Comparison of ENCODE assay signal across 21 cellular contexts in genomic region chr7:55084307-55084706, GRCh38.
A peak's percentile ranks its signal among the peaks of the same experiment; 100 is the strongest.
DNase-seq lines count a peak whose midpoint lies in the region; ATAC-seq and TF ChIP-seq lines count a peak whose summit lies in the region.
"Had no signal": no experiment of that assay in that cellular context is flagged by ENCODE, and none has a peak within 500 bp of the region (broad histone marks: within the 10 kb centered on the region; RNA-seq: fewer than 3 reads in every experiment).

No MANE protein-coding gene starts in this region.

- no peak overlapping the region for H3K23ac ChIP-seq in mesendoderm (ENCODE audit: low read length)

- H3K9me2 ChIP-seq in HCT116 (ENCODE audit: insufficient read depth): no peaks in the 10 kb centered on the region

- peaks cover 78% of the 10 kb centered on the region for H3K79me2 ChIP-seq in HCT116 (ENCODE audit: insufficient read depth, low read length)
- H3K79me2 ChIP-seq in osteoblast (ENCODE audit: insufficient read depth, low read length): peaks cover 82% of the 10 kb centered on the region
- H3K79me2 ChIP-seq in mesendoderm (ENCODE audit: control insufficient read depth, insufficient read depth, low read length): no peaks in the 10 kb centered on the region

- H4K20me1 ChIP-seq in HCT116 (ENCODE audit: insufficient read depth) (no peaks in the 10 kb centered on the region), osteoblast (ENCODE audit: insufficient read depth, low read length) (no peaks in the 10 kb centered on the region)

- H3K9ac ChIP-seq in HCT116 (ENCODE audit: low read length): no peak overlapping the region
- no peak overlapping the region for H3K9ac ChIP-seq in mesendoderm (ENCODE audit: low read length)
- H3K9ac ChIP-seq: BLaER1 treated with 17β-estradiol and CSF1 and Interleukin-3, amounts not matched to agents 10 nM and 100 nM had no signal

- H3K27me3 ChIP-seq in HCT116 (ENCODE audit: insufficient read depth, low read length) (no peaks in the 10 kb centered on the region), Panc1 (ENCODE audit: control insufficient read depth, insufficient read depth, low read length) (no peaks in the 10 kb centered on the region), osteoblast (ENCODE audit: insufficient read depth, low read length) (no peaks in the 10 kb centered on the region), mesendoderm (ENCODE audit: insufficient read depth, low read length, poor library complexity) (no peaks in the 10 kb centered on the region)

- POLR2A ChIA-PET in HCT116 (lab: Charles Lee): no interaction called here
- POLR2A ChIA-PET in Panc1 (lab: Charles Lee): interaction anchor here (0.6 kb wide), 1 partner anchor 58 kb away, joined by 3 read pairs; no protein-coding TSS in a partner anchor

- CTCF ChIA-PET in HCT116 (lab: Charles Lee) (no interaction called here), Panc1 (lab: Charles Lee) (no interaction called here)

- RAD21 ChIA-PET in HCT116 (lab: Charles Lee; ENCODE audit: low non-redundant PET in 1 of 2, low total read pairs in 2 of 2, uncharacterized antibody in 2 of 2, unreplicated experiment in 2 of 2): no interaction called here

- TF ChIP-seq POLR2A in HCT116 (IDR thresholded peaks at IDR 0.05; ENCODE audit: borderline replicate concordance, extremely low read depth, insufficient read depth, insufficient read length): no peak

- no peak overlapping the region for H3K4me2 ChIP-seq in HCT116 (ENCODE audit: low read length)
- no peak overlapping the region for H3K4me2 ChIP-seq in osteoblast (ENCODE audit: insufficient read depth, low read length)
- no peak overlapping the region for H3K4me2 ChIP-seq in mesendoderm (ENCODE audit: low read length)
- H3K4me2 ChIP-seq: GM23338 had no signal

- no peak overlapping the region for H3K4ac ChIP-seq in mesendoderm (ENCODE audit: low read depth, low read length)

- no peak overlapping the region for H3K27ac ChIP-seq in HCT116 (ENCODE audit: low read depth, low read length)
- H3K27ac ChIP-seq in Panc1 (ENCODE audit: low read length): peak overlapping the region; percentile 5
- peak overlapping the region; percentile 47 for H3K27ac ChIP-seq in epithelial cell of prostate
- H3K27ac ChIP-seq in osteoblast (ENCODE audit: low read depth, low read length): peak overlapping the region; percentile 80
- no peak overlapping the region for H3K27ac ChIP-seq in mesendoderm (ENCODE audit: low read depth, low read length)
- H3K27ac ChIP-seq: BLaER1 treated with 17β-estradiol and CSF1 and Interleukin-3, amounts not matched to agents 10 nM and 100 nM had no signal

- no peak overlapping the region for H2BK15ac ChIP-seq in mesendoderm (replicated peaks; ENCODE audit: low read depth)

- in situ Hi-C loops in Panc1 (cut with HindIII; ENCODE audit: low pct_unique_long_range_greater_than_20kb, low sequenced_read_pairs): no loop called here

- intact Hi-C loops in HCT116 (cut with micrococcal nuclease): no loop called here
- intact Hi-C loops in Panc1 (cut with micrococcal nuclease; ENCODE audit: unreplicated experiment): no loop called here

- no peak for DNase-seq in HCT116 (ENCODE audit: low read depth, low spot score)
- DNase-seq in Panc1 (ENCODE audit: low read depth, low spot score): no peak
- no peak for DNase-seq in epithelial cell of prostate (ENCODE audit: low read depth, low spot score)
- DNase-seq in osteoblast (ENCODE audit: insufficient read length, low spot score, missing footprints): no peak
- DNase-seq in mesendoderm: no peak
- no peak for DNase-seq in NCI-H2029 (lab: John Stamatoyannopoulos, UW)
- DNase-seq: AML-193; CD4-positive, alpha-beta T cell; H9; NCI-H1092; NCI-H1436; NCI-H187; NCI-H2107; NCI-H524; NCI-H82; NK-92 treated with Interleukin-12 subunit alpha and Interleukin-12 subunit beta, amount 100 ng/mL, for 24 hours; PC-3; SIG-M5 had no signal

- TSS peak; percentile 15 for BruUV-seq in HCT116 (replicated peaks; lab: Mats Ljungman, UMichigan)
- no TSS peak for BruUV-seq in Panc1 (replicated peaks; lab: Mats Ljungman, UMichigan)

- no peaks in the 10 kb centered on the region for H3K79me1 ChIP-seq in mesendoderm (ENCODE audit: low read length)

- H4K8ac ChIP-seq in mesendoderm (ENCODE audit: low read depth, low read length): no peak overlapping the region

- H2AK5ac ChIP-seq in mesendoderm (ENCODE audit: low read length): no peak overlapping the region

- H3K4me1 ChIP-seq in HCT116 (ENCODE audit: control insufficient read depth in 1 of 2, insufficient read depth in 2 of 2, low read length in 2 of 2) (peaks cover 55 to 92% of the 10 kb centered on the region in 2 experiments), Panc1 (ENCODE audit: control insufficient read depth, insufficient read depth, low read length) (peaks cover 88% of the 10 kb centered on the region), osteoblast (ENCODE audit: insufficient read depth, low read length) (peaks cover 57% of the 10 kb centered on the region), mesendoderm (ENCODE audit: control insufficient read depth, low read depth, low read length) (no peaks in the 10 kb centered on the region)

- no peak overlapping the region for H4K5ac ChIP-seq in mesendoderm (ENCODE audit: low read length)

- no peak overlapping the region for H3K18ac ChIP-seq in mesendoderm (ENCODE audit: low read length)

- ATAC-seq in HCT116 (no peak), Panc1 (no peak), HG02588 (IDR thresholded peaks at IDR 0.05; ENCODE audit: unreplicated experiment) (no peak)
- ATAC-seq: GM23338, PC-3 had no signal

- H3K36me3 ChIP-seq in HCT116 (ENCODE audit: control insufficient read depth in 1 of 2, insufficient read depth in 2 of 2, low read length in 2 of 2): no peaks in the 10 kb centered on the region
- no peaks in the 10 kb centered on the region for H3K36me3 ChIP-seq in Panc1 (ENCODE audit: control insufficient read depth, insufficient read depth, low read length)
- peaks cover 8% of the 10 kb centered on the region for H3K36me3 ChIP-seq in osteoblast (ENCODE audit: insufficient read depth, low read length)
- no peaks in the 10 kb centered on the region for H3K36me3 ChIP-seq in mesendoderm (ENCODE audit: control insufficient read depth, insufficient read depth, low read length)
- H3K36me3 ChIP-seq: BLaER1 treated with 17β-estradiol and CSF1 and Interleukin-3, amounts not matched to agents 10 nM and 100 nM had no signal

- no CpG with 5 or more reads among the region's 2 CpGs for WGBS in mesendoderm (ENCODE audit: extremely low coverage, insufficient coverage, low lambda C conversion rate)

- no peak overlapping the region for H2BK5ac ChIP-seq in mesendoderm (ENCODE audit: low read length)

- H2BK120ac ChIP-seq in mesendoderm (ENCODE audit: low read depth, low read length): no peak overlapping the region

- H3K9me3 ChIP-seq in HCT116 (ENCODE audit: control insufficient read depth in 1 of 2, insufficient read depth in 1 of 2, low read depth in 1 of 2, low read length in 2 of 2) (no peaks in the 10 kb centered on the region), Panc1 (ENCODE audit: control insufficient read depth, insufficient read depth, low read depth, low read length) (no peaks in the 10 kb centered on the region), osteoblast (ENCODE audit: low read depth, low read length) (no peaks in the 10 kb centered on the region)
- H3K9me3 ChIP-seq: BLaER1 treated with 17β-estradiol and CSF1 and Interleukin-3, amounts not matched to agents 10 nM and 100 nM had no signal

- H3K56ac ChIP-seq in mesendoderm (ENCODE audit: low read length): no peak overlapping the region

- H2AFZ ChIP-seq in HCT116 (ENCODE audit: low read depth, low read length, poor library complexity, severe bottlenecking): no peak overlapping the region
- H2AFZ ChIP-seq in osteoblast (ENCODE audit: low read length): no peak overlapping the region
- H2AFZ ChIP-seq: GM23338 had no signal

- H3K4me3 ChIP-seq in HCT116 (replicated peaks in 1 of 2; ENCODE audit: low read depth in 1 of 2, low read length in 2 of 2) (no peak overlapping the region), Panc1 (ENCODE audit: low read depth in 2 of 2, low read length in 2 of 2) (no peak overlapping the region), osteoblast (ENCODE audit: insufficient read depth, low read length) (no peak overlapping the region), mesendoderm (ENCODE audit: low read length) (no peak overlapping the region)
- H3K4me3 ChIP-seq: BLaER1 treated with 17β-estradiol and CSF1 and Interleukin-3, amounts not matched to agents 10 nM and 100 nM; GM23338 had no signal

- TF ChIP-seq RAD21 in HCT116 (IDR thresholded peaks at IDR 0.05; ENCODE audit: low read depth): no peak

- TF ChIP-seq CTCF in HCT116 (IDR thresholded peaks at IDR 0.05 in 2 of 3, conservative IDR thresholded peaks at IDR 0.05 in 1 of 3; ENCODE audit: borderline replicate concordance in 1 of 3, insufficient read depth in 1 of 3, low read depth in 2 of 3, low read length in 2 of 3) (no peak), Panc1 (IDR thresholded peaks at IDR 0.05) (no peak), osteoblast (IDR thresholded peaks at IDR 0.05; ENCODE audit: extremely low read depth, low read depth, low read length) (no peak)

TF ChIP-seq in HCT116, 20 proteins besides CTCF, POLR2A, EP300 and RAD21:
- TF ChIP-seq YY1 (IDR thresholded peaks at IDR 0.05; ENCODE audit: extremely low read depth, insufficient replicate concordance, low read depth, low read length) (no peak), EZH2 (IDR thresholded peaks at IDR 0.05) (no peak), ELF1 (IDR thresholded peaks at IDR 0.05; ENCODE audit: borderline replicate concordance, low read depth) (no peak), MAX (IDR thresholded peaks at IDR 0.05) (no peak), SP1 (IDR thresholded peaks at IDR 0.05; ENCODE audit: low read depth) (no peak), FOSL1 (IDR thresholded peaks at IDR 0.05; ENCODE audit: low read depth) (no peak), CEBPB (IDR thresholded peaks at IDR 0.05; ENCODE audit: low read depth) (no peak)

Comparison
In these comparisons a context has a peak if more than half of its experiments do, and no peak if none do; other contexts are left out.
1. H3K27ac ChIP-seq: peak in Panc1 (single experiment), epithelial cell of prostate (single experiment) and osteoblast (single experiment); none in HCT116 (single experiment) and mesendoderm (single experiment).